15 cellular contexts compared by ENCODE assay signal in the genomic region with DNA sequence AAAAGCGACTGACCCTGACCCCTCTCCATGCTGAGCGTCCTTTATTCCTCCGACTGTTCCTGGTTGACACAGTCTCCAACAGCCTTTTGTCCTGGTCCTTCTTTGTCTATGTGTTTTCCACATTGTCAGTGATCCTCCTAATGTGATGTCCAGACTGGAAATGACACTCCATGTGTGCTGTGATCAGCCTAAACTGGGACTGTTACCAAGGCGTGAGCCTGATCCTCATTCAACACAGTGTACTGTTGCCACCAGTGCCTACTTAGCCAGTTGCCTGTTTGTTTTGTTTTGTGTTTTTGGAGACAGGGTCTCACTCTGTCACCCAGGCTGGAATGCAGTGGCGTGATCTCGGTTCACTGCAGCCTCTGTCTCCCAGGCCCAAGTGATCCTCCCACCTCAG.
DNase-seq lines count a peak whose midpoint lies in the region; ATAC-seq and TF ChIP-seq lines count a peak whose summit lies in the region.
"Had no signal": no experiment of that assay in that cellular context is flagged by ENCODE, and none has a peak within 500 bp of the region (broad histone marks: within the 10 kb centered on the region; RNA-seq: fewer than 3 reads in every experiment).

No MANE protein-coding gene starts in this region.

- no peaks in the 10 kb centered on the region for H3K36me3 ChIP-seq in IMR-90 (ENCODE audit: control insufficient read depth, insufficient read depth, low read length)
- no peaks in the 10 kb centered on the region for H3K36me3 ChIP-seq in neuronal stem cell (replicated peaks in 1 of 2; ENCODE audit: control insufficient read depth in 2 of 2, insufficient read depth in 2 of 2, low read length in 2 of 2)

- no peak overlapping the region for H2AK5ac ChIP-seq in IMR-90 (ENCODE audit: low read depth, low read length)
- H2AK5ac ChIP-seq in neuronal stem cell (ENCODE audit: low read depth, low read length), result no peak overlapping the region

- H2BK120ac ChIP-seq in IMR-90 (ENCODE audit: low read depth, low read length) (no peak overlapping the region), neuronal stem cell (ENCODE audit: low read depth, low read length) (no peak overlapping the region)

- peaks cover 63% of the 10 kb centered on the region for H3K4me1 Mint-ChIP-seq in chondrocyte (ENCODE audit: low read depth)
- H3K4me1 Mint-ChIP-seq in activated naive CD8-positive, alpha-beta T cell treated with anti-CD3 and anti-CD28 coated beads for 36 hours, result no peaks in the 10 kb centered on the region
- H3K4me1 Mint-ChIP-seq: CD14-positive monocyte had no signal

- H3K4ac ChIP-seq in IMR-90 (ENCODE audit: low read depth, low read length), result no peak overlapping the region
- H3K4ac ChIP-seq in neuronal stem cell (ENCODE audit: low read length), result no peak overlapping the region

- H2AFZ ChIP-seq in IMR-90 (replicated peaks; ENCODE audit: low read length, poor library complexity) (no peak overlapping the region), neuronal stem cell (ENCODE audit: low read length) (peak overlapping the region; percentile 45)
- H2AFZ ChIP-seq: GM23338 had no signal

- no peak overlapping the region for H3K4me3 ChIP-seq in IMR-90 (ENCODE audit: insufficient read depth, low read depth, low read length)
- no peak overlapping the region for H3K4me3 ChIP-seq in neuronal stem cell (ENCODE audit: low read length in 2 of 2)
- H3K4me3 ChIP-seq: GM12878, GM23338 had no signal

- dilution Hi-C loops in IMR-90 (cut with HindIII; ENCODE audit: low sequenced_read_pairs, unreplicated experiment), result no loop called here

- H3K4me2 ChIP-seq in IMR-90 (ENCODE audit: low read depth, low read length) (no peak overlapping the region), neuronal stem cell (ENCODE audit: insufficient read depth, low read length, poor library complexity, severe bottlenecking) (no peak overlapping the region)
- H3K4me2 ChIP-seq: GM23338 had no signal

- no peaks in the 10 kb centered on the region for H4K20me1 ChIP-seq in IMR-90 (ENCODE audit: insufficient read depth, low read length)

- no peak overlapping the region for H4K91ac ChIP-seq in IMR-90 (ENCODE audit: insufficient read depth, low read depth, low read length)
- no peak overlapping the region for H4K91ac ChIP-seq in neuronal stem cell (ENCODE audit: low read depth, low read length, poor library complexity)

- H3K79me1 ChIP-seq in IMR-90 (ENCODE audit: low read depth in 1 of 2, low read length in 2 of 2) (no peaks in the 10 kb centered on the region), neuronal stem cell (ENCODE audit: low read depth, low read length) (no peaks in the 10 kb centered on the region)

- no peak overlapping the region for H2BK12ac ChIP-seq in neuronal stem cell (ENCODE audit: low read length)

- TF ChIP-seq CTCF in IMR-90 (conservative IDR thresholded peaks at IDR 0.05; ENCODE audit: low read depth, low read length) (no peak), chondrocyte (IDR thresholded peaks at IDR 0.05) (no peak)

- intact Hi-C loops in IMR-90 (cut with micrococcal nuclease), result no loop called here

- CTCF ChIA-PET in IMR-90 (lab: Yijun Ruan, JAX), result no interaction called here

- H3K23ac ChIP-seq in IMR-90 (ENCODE audit: low read depth, low read length) (no peak overlapping the region), neuronal stem cell (ENCODE audit: low read depth, low read length, poor library complexity) (no peak overlapping the region)

- WGBS in IMR-90 (ENCODE audit: extremely low coverage in 2 of 2, insufficient read length in 1 of 2), 2 experiments, result 82% methylated on average over 3 of the region's 6 CpGs; no CpG with 5 or more reads in 1 of the 2 experiments
- WGBS in neuronal stem cell (ENCODE audit: extremely low coverage in 2 of 2, insufficient read length in 2 of 2, insufficient replicate concordance in 1 of 2), 2 donors, result no CpG with 5 or more reads among the region's 6 CpGs

- 0 out of 2 replicates have a peak, but pooled peaks cover 3% of the 10 kb centered on the region for H3K9me1 ChIP-seq in IMR-90 (ENCODE audit: insufficient read depth, low read length)

- ATAC-seq in IMR-90 (ENCODE audit: low read depth), result no peak
- ATAC-seq in GM21515 (IDR thresholded peaks at IDR 0.05; ENCODE audit: unreplicated experiment), result no peak
- ATAC-seq: GM12878, GM23338 had no signal

- no peak overlapping the region for H2BK20ac ChIP-seq in IMR-90 (ENCODE audit: low read depth, low read length)

- H3K4me3 Mint-ChIP-seq in chondrocyte (ENCODE audit: unreplicated experiment), result no peak overlapping the region
- no peak overlapping the region for H3K4me3 Mint-ChIP-seq in activated naive CD8-positive, alpha-beta T cell treated with anti-CD3 and anti-CD28 coated beads for 36 hours
- H3K4me3 Mint-ChIP-seq: CD14-positive monocyte, GM23338, H9 had no signal

- in situ Hi-C loops in IMR-90 (cut with MboI; ENCODE audit: low sequenced_read_pairs), result no loop called here

- H3K56ac ChIP-seq in IMR-90 (ENCODE audit: extremely low read depth, insufficient read depth, low read length), result no peak overlapping the region

- H4K5ac ChIP-seq in IMR-90 (ENCODE audit: low read depth, low read length), result no peak overlapping the region

- H3K14ac ChIP-seq in IMR-90 (replicated peaks; ENCODE audit: low read depth, low read length) (0 out of 2 replicates have a peak overlapping the region, but pooled peaks have one; percentile 37), neuronal stem cell (ENCODE audit: low read length) (no peak overlapping the region)

- H3K9ac ChIP-seq in IMR-90 (ENCODE audit: low read depth, low read length), result no peak overlapping the region
- H3K9ac ChIP-seq in neuronal stem cell (ENCODE audit: low read depth, low read length, poor library complexity), result no peak overlapping the region

- TF ChIP-seq POLR2A in IMR-90 (IDR thresholded peaks at IDR 0.05; ENCODE audit: low read depth, low read length), result no peak

- H3K27ac Mint-ChIP-seq in chondrocyte (ENCODE audit: unreplicated experiment), result peak overlapping the region; percentile 54
- H3K27ac Mint-ChIP-seq in activated naive CD8-positive, alpha-beta T cell treated with anti-CD3 and anti-CD28 coated beads for 36 hours, result no peak overlapping the region
- H3K27ac Mint-ChIP-seq: CD14-positive monocyte, GM23338, H9 had no signal

- H3K27me3 ChIP-seq in IMR-90 (ENCODE audit: control insufficient read depth, insufficient read depth, low read length), result peaks cover 10% of the 10 kb centered on the region
- H3K27me3 ChIP-seq in neuronal stem cell (ENCODE audit: control insufficient read depth in 3 of 3, insufficient read depth in 3 of 3, low read depth in 1 of 3, low read length in 3 of 3), result no peaks in the 10 kb centered on the region

- no peaks in the 10 kb centered on the region for H3K36me3 Mint-ChIP-seq in chondrocyte (ENCODE audit: low read depth)
- no peaks in the 10 kb centered on the region for H3K36me3 Mint-ChIP-seq in activated naive CD8-positive, alpha-beta T cell treated with anti-CD3 and anti-CD28 coated beads for 36 hours
- H3K36me3 Mint-ChIP-seq: CD14-positive monocyte had no signal

- H2BK15ac ChIP-seq in IMR-90 (ENCODE audit: low read depth, low read length) (no peak overlapping the region), neuronal stem cell (ENCODE audit: low read length) (no peak overlapping the region)

- no peak overlapping the region for H2BK5ac ChIP-seq in IMR-90 (ENCODE audit: low read depth, low read length, poor library complexity, severe bottlenecking)
- H2BK5ac ChIP-seq in neuronal stem cell (ENCODE audit: low read length), result no peak overlapping the region

- no peak overlapping the region for H2AK9ac ChIP-seq in IMR-90 (replicated peaks; ENCODE audit: low read depth, low read length, poor library complexity)

- BruUV-seq in IMR-90 (replicated peaks; lab: Mats Ljungman, UMichigan), result no TSS peak

- H3K27ac ChIP-seq in IMR-90 (ENCODE audit: insufficient read depth, low read length), result no peak overlapping the region
- H3K27ac ChIP-seq in neuronal stem cell (replicated peaks; ENCODE audit: low read length), result no peak overlapping the region
- H3K27ac ChIP-seq: 22Rv1 had no signal

- H3K18ac ChIP-seq in IMR-90 (ENCODE audit: low read depth, low read length), result no peak overlapping the region
- no peak overlapping the region for H3K18ac ChIP-seq in neuronal stem cell (ENCODE audit: low read length)

- TF ChIP-seq RAD21 in IMR-90 (IDR thresholded peaks at IDR 0.05; ENCODE audit: low read length), result no peak

- POLR2A ChIA-PET in IMR-90 (lab: Charles Lee; ENCODE audit: unreplicated experiment), result no interaction called here

- peak; percentile 26 for DNase-seq in NCI-H748 (lab: John Stamatoyannopoulos, UW; ENCODE audit: unreplicated experiment)
- DNase-seq in NCI-H748 treated with DMSO at 0.1 percent for 48 hours (lab: John Stamatoyannopoulos, UW), result no peak
- DNase-seq in IMR-90, result no peak
- no peak for DNase-seq in chondrocyte (ENCODE audit: low spot score)
- no peak for DNase-seq in neuronal stem cell (ENCODE audit: low spot score)
- DNase-seq in activated naive CD8-positive, alpha-beta T cell treated with anti-CD3 and anti-CD28 coated beads for 36 hours, result no peak
- DNase-seq in GF-D8 (lab: John Stamatoyannopoulos, UW), result no peak
- DNase-seq: Calu3, DMS 273 treated with DMSO at 0.1 percent for 48 hours, H9 had no signal

- no peaks in the 10 kb centered on the region for H3K4me1 ChIP-seq in IMR-90 (ENCODE audit: control insufficient read depth, insufficient read depth, low read length)
- peaks cover 0 to 5% of the 10 kb centered on the region in 2 donors for H3K4me1 ChIP-seq in neuronal stem cell (ENCODE audit: control insufficient read depth in 2 of 2, insufficient read depth in 1 of 2, low read depth in 1 of 2, low read length in 2 of 2)

- no peaks in the 10 kb centered on the region for H3K9me3 Mint-ChIP-seq in chondrocyte (ENCODE audit: low read depth)
- H3K9me3 Mint-ChIP-seq in activated naive CD8-positive, alpha-beta T cell treated with anti-CD3 and anti-CD28 coated beads for 36 hours, result no peaks in the 10 kb centered on the region
- H3K9me3 Mint-ChIP-seq: GM23338, H9 had no signal

- H3K9me3 ChIP-seq in IMR-90 (ENCODE audit: control insufficient read depth, insufficient read depth, low read length) (no peaks in the 10 kb centered on the region), neuronal stem cell (replicated peaks in 1 of 2; ENCODE audit: control insufficient read depth in 2 of 2, insufficient read depth in 1 of 2, low read depth in 1 of 2, low read length in 2 of 2) (peaks cover 0 to 14% of the 10 kb centered on the region in 2 donors)

- H4K8ac ChIP-seq in IMR-90 (ENCODE audit: low read depth in 2 of 2, low read length in 2 of 2) (no peak overlapping the region), neuronal stem cell (ENCODE audit: low read depth, low read length) (no peak overlapping the region)

- no peaks in the 10 kb centered on the region for H3K27me3 Mint-ChIP-seq in chondrocyte (ENCODE audit: low read depth)
- H3K27me3 Mint-ChIP-seq in activated naive CD8-positive, alpha-beta T cell treated with anti-CD3 and anti-CD28 coated beads for 36 hours, result no peaks in the 10 kb centered on the region

TF ChIP-seq in IMR-90, 13 proteins besides CTCF, POLR2A, EP300 and RAD21 (continues in another document):
- no peak for TF ChIP-seq BHLHE40 (IDR thresholded peaks at IDR 0.05; ENCODE audit: low read depth, low read length)
